In the genomic region with DNA sequence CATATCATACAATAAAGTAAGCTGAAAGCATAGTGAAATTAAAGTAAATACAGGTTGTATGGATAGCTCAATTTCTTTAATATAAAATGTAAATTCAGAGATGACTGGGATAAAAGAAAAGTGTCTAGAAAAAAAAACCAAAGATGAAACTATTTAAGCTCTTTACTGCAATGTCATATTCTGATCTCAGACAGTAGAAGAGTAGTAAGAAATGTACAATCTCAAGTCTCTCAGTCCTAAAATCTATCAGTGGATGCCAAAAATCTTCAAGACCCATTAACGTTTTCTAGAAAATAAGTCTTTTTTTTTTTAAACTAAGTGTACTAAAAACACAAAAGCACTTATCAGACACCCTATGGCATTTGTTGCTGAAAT, we compare ENCODE assay signal across 7 cellular contexts. TPM values are rescaled to one million over a fixed set of nuclear protein-coding genes. Genes with fewer than 3 reads are reported as not detected.
DNase-seq lines count a peak whose midpoint lies in the region; ATAC-seq and TF ChIP-seq lines count a peak whose summit lies in the region.

No MANE protein-coding gene starts in this region.

- peak overlapping the region; percentile 68 for H3K4me3 Mint-ChIP-seq in stimulated activated memory B cell treated with anti-CD40 and anti-IgM and Interleukin-4, amounts not matched to agents 10 μg/mL and 1 μg/mL and 100 μg/mL, for 72 hours
- no peak overlapping the region for H3K4me3 Mint-ChIP-seq in WTC11

- H3K36me3 ChIP-seq in Peyer's patch = no peaks in the 10 kb centered on the region

- peaks cover 0 to 8% (median 0%) of the 10 kb centered on the region in 4 donors for H3K4me1 ChIP-seq in Peyer's patch

- TF ChIP-seq CTCF in Peyer's patch (IDR thresholded peaks at IDR 0.05) (no peak), fibroblast of villous mesenchyme (IDR thresholded peaks at IDR 0.05; ENCODE audit: insufficient read depth, low read depth, low read length) (no peak), WTC11 (IDR thresholded peaks at IDR 0.05) (no peak)

- no peaks in the 10 kb centered on the region for H3K9me3 ChIP-seq in Peyer's patch

- POLR2A ChIA-PET in WTC11 (lab: Charles Lee) = no interaction called here

- no peak for DNase-seq in Peyer's patch
- DNase-seq in fibroblast of villous mesenchyme (ENCODE audit: low read depth) = no peak
- no peak for DNase-seq in mucosa of gallbladder (ENCODE audit: low spot score)
- DNase-seq in WTC11 (ENCODE audit: low spot score) = no peak
- no peak for DNase-seq in activated CD8-positive, alpha-beta memory T cell treated with anti-CD3 and anti-CD28 coated beads for 24 hours

- H3K27me3 ChIP-seq in Peyer's patch = no peaks in the 10 kb centered on the region

- H3K9me3 Mint-ChIP-seq in stimulated activated memory B cell treated with anti-CD40 and anti-IgM and Interleukin-4, amounts not matched to agents 10 μg/mL and 1 μg/mL and 100 μg/mL, for 72 hours = no peaks in the 10 kb centered on the region
- no peaks in the 10 kb centered on the region for H3K9me3 Mint-ChIP-seq in WTC11

- TF ChIP-seq POLR2A in Peyer's patch (IDR thresholded peaks at IDR 0.05) = no peak

- H3K36me3 Mint-ChIP-seq in stimulated activated memory B cell treated with anti-CD40 and anti-IgM and Interleukin-4, amounts not matched to agents 10 μg/mL and 1 μg/mL and 100 μg/mL, for 72 hours = no peaks in the 10 kb centered on the region
- no peaks in the 10 kb centered on the region for H3K36me3 Mint-ChIP-seq in WTC11

- CTCF ChIA-PET in WTC11 (lab: Charles Lee) = no interaction called here

- peak overlapping the region; percentile 44 for H3K27ac Mint-ChIP-seq in stimulated activated memory B cell treated with anti-CD40 and anti-IgM and Interleukin-4, amounts not matched to agents 10 μg/mL and 1 μg/mL and 100 μg/mL, for 72 hours
- H3K27ac Mint-ChIP-seq in WTC11 = no peak overlapping the region

- ATAC-seq in GM21515 (IDR thresholded peaks at IDR 0.05; ENCODE audit: unreplicated experiment) (peak; percentile 1), WTC11 (no peak)
- ATAC-seq in stimulated activated memory B cell treated with anti-CD40 and anti-IgM and Interleukin-4, amounts not matched to agents 10 μg/mL and 1 μg/mL and 100 μg/mL, for 72 hours = no peak

- no peaks in the 10 kb centered on the region for H3K27me3 Mint-ChIP-seq in stimulated activated memory B cell treated with anti-CD40 and anti-IgM and Interleukin-4, amounts not matched to agents 10 μg/mL and 1 μg/mL and 100 μg/mL, for 72 hours
- no peaks in the 10 kb centered on the region for H3K27me3 Mint-ChIP-seq in WTC11 (ENCODE audit: low read depth)

- peaks cover 16% of the 10 kb centered on the region for H3K4me1 Mint-ChIP-seq in stimulated activated memory B cell treated with anti-CD40 and anti-IgM and Interleukin-4, amounts not matched to agents 10 μg/mL and 1 μg/mL and 100 μg/mL, for 72 hours
- peaks cover 20% of the 10 kb centered on the region for H3K4me1 Mint-ChIP-seq in WTC11

- peak overlapping the region; percentile 5 to 57 (median 28) for H3K27ac ChIP-seq in Peyer's patch

- H3K4me3 ChIP-seq in Peyer's patch = peak overlapping the region in 3 of 4 donors; percentile 10 to 31 (median 21)
- peak overlapping the region; percentile 49 for H3K4me3 ChIP-seq in fibroblast of villous mesenchyme (ENCODE audit: low read depth, low read length)

TF ChIP-seq in WTC11, 78 proteins besides CTCF, POLR2A, EP300 and RAD21:
- TF ChIP-seq ELF4 (CRISPR knock-in tag; IDR thresholded peaks at IDR 0.05; ENCODE audit: low read depth) (no peak), KAT7 (CRISPR knock-in tag; IDR thresholded peaks at IDR 0.05; ENCODE audit: borderline replicate concordance) (no peak), EMX1 (CRISPR knock-in tag; IDR thresholded peaks at IDR 0.05) (no peak), ZNF416 (CRISPR knock-in tag; IDR thresholded peaks at IDR 0.05) (no peak), NFATC4 (CRISPR knock-in tag; IDR thresholded peaks at IDR 0.05) (no peak), FOXP1 (CRISPR knock-in tag; IDR thresholded peaks at IDR 0.05; ENCODE audit: borderline replicate concordance) (no peak), TCF7 (CRISPR knock-in tag; IDR thresholded peaks at IDR 0.05; ENCODE audit: low read depth) (no peak), ZNF263 (CRISPR knock-in tag; IDR thresholded peaks at IDR 0.05; ENCODE audit: low read depth) (no peak), SOX15 (CRISPR knock-in tag; IDR thresholded peaks at IDR 0.05) (no peak)
- TF ChIP-seq, protein P1, sequence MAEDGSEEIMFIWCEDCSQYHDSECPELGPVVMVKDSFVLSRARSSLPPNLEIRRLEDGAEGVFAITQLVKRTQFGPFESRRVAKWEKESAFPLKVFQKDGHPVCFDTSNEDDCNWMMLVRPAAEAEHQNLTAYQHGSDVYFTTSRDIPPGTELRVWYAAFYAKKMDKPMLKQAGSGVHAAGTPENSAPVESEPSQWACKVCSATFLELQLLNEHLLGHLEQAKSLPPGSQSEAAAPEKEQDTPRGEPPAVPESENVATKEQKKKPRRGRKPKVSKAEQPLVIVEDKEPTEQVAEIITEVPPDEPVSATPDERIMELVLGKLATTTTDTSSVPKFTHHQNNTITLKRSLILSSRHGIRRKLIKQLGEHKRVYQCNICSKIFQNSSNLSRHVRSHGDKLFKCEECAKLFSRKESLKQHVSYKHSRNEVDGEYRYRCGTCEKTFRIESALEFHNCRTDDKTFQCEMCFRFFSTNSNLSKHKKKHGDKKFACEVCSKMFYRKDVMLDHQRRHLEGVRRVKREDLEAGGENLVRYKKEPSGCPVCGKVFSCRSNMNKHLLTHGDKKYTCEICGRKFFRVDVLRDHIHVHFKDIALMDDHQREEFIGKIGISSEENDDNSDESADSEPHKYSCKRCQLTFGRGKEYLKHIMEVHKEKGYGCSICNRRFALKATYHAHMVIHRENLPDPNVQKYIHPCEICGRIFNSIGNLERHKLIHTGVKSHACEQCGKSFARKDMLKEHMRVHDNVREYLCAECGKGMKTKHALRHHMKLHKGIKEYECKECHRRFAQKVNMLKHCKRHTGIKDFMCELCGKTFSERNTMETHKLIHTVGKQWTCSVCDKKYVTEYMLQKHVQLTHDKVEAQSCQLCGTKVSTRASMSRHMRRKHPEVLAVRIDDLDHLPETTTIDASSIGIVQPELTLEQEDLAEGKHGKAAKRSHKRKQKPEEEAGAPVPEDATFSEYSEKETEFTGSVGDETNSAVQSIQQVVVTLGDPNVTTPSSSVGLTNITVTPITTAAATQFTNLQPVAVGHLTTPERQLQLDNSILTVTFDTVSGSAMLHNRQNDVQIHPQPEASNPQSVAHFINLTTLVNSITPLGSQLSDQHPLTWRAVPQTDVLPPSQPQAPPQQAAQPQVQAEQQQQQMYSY (CRISPR knock-in tag; IDR thresholded peaks at IDR 0.05) = no peak
- TF ChIP-seq, protein P2, sequence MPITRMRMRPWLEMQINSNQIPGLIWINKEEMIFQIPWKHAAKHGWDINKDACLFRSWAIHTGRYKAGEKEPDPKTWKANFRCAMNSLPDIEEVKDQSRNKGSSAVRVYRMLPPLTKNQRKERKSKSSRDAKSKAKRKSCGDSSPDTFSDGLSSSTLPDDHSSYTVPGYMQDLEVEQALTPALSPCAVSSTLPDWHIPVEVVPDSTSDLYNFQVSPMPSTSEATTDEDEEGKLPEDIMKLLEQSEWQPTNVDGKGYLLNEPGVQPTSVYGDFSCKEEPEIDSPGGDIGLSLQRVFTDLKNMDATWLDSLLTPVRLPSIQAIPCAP (CRISPR knock-in tag; IDR thresholded peaks at IDR 0.05) = no peak
- TF ChIP-seq, protein P3, sequence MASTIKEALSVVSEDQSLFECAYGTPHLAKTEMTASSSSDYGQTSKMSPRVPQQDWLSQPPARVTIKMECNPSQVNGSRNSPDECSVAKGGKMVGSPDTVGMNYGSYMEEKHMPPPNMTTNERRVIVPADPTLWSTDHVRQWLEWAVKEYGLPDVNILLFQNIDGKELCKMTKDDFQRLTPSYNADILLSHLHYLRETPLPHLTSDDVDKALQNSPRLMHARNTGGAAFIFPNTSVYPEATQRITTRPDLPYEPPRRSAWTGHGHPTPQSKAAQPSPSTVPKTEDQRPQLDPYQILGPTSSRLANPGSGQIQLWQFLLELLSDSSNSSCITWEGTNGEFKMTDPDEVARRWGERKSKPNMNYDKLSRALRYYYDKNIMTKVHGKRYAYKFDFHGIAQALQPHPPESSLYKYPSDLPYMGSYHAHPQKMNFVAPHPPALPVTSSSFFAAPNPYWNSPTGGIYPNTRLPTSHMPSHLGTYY (CRISPR knock-in tag; IDR thresholded peaks at IDR 0.05) = no peak

RNA-seq across cellular contexts. Expression of a gene that starts 13.8 kb away (rescaled TPM):
- total RNA-seq in Peyer's patch = not detected
- 41.2 and 106 TPM in 2 replicates for total RNA-seq in fibroblast of villous mesenchyme
- 0.81 TPM for total RNA-seq in mucosa of gallbladder
- 4.6 to 7.5 TPM (median 6.2 TPM) in 3 replicates for total RNA-seq in WTC11 (2021)

RNA-seq across cellular contexts. Expression of a gene that starts 35.1 kb away (rescaled TPM):
- total RNA-seq in Peyer's patch (10 to 100 TPM; 16.6 to 77.6 (median 23.5) TPM), fibroblast of villous mesenchyme (37.0 and 66.5 TPM in 2 replicates), mucosa of gallbladder (26.0 TPM), WTC11 (2021) (81.4 to 98.9 TPM (median 81.6 TPM) in 3 replicates)

RNA-seq across cellular contexts. Expression of a gene that starts 36.1 kb away (rescaled TPM):
- total RNA-seq in Peyer's patch = 10 to 100 TPM; 20.6 to 75.8 (median 53.9) TPM
- total RNA-seq in fibroblast of villous mesenchyme = 39.7 and 47.0 TPM in 2 replicates
- 69.4 TPM for total RNA-seq in mucosa of gallbladder
- 61.7 to 72.3 TPM (median 64.5 TPM) in 3 replicates for total RNA-seq in WTC11 (2021)
